Comparison of ENCODE assay signal across 9 cellular contexts in genomic region chr3:186566772-186567071, GRCh38. TPM values are rescaled to one million over a fixed set of nuclear protein-coding genes. Genes with fewer than 3 reads are reported as not detected.
DNase-seq lines count a peak whose midpoint lies in the region; ATAC-seq and TF ChIP-seq lines count a peak whose summit lies in the region.
"Had no signal": no experiment of that assay in that cellular context is flagged by ENCODE, and none has a peak within 500 bp of the region (broad histone marks: within the 10 kb centered on the region; RNA-seq: fewer than 3 reads in every experiment).

No MANE protein-coding gene starts in this region.

- peaks cover 0 to 75% (median 20%) of the 10 kb centered on the region in 3 donors for H3K4me1 ChIP-seq in gastroesophageal sphincter
- H3K4me1 ChIP-seq in smooth muscle cell (ENCODE audit: low read depth): peaks cover 16% of the 10 kb centered on the region

- WGBS in gastroesophageal sphincter (ENCODE audit: low coverage in 1 of 2), 2 donors: 0% methylated on average over 5 to 6 of the region's 14 CpGs
- under 1% methylated on average over 14 of the region's 14 CpGs for WGBS in smooth muscle cell (ENCODE audit: low lambda C conversion rate)

- peaks cover 39% of the 10 kb centered on the region for H3K79me2 ChIP-seq in SU-DHL-6 (ENCODE audit: insufficient read depth, low read length)
- peaks cover 36% of the 10 kb centered on the region for H3K79me2 ChIP-seq in smooth muscle cell (ENCODE audit: low read depth)

- no peaks in the 10 kb centered on the region for H3K9me2 ChIP-seq in SU-DHL-6 (replicated peaks; ENCODE audit: insufficient read depth, low read length)

- H3K4me1 Mint-ChIP-seq in activated CD8-positive, alpha-beta memory T cell treated with anti-CD3 and anti-CD28 coated beads, Interleukin-2, amount 10 ng/mL, durations not matched to agents 7 days and 5 days: peaks cover 50% of the 10 kb centered on the region

- H3K4me3 Mint-ChIP-seq in activated CD8-positive, alpha-beta memory T cell treated with anti-CD3 and anti-CD28 coated beads, Interleukin-2, amount 10 ng/mL, durations not matched to agents 7 days and 5 days: peak overlapping the region; percentile 89

- DNase-seq in activated CD8-positive, alpha-beta memory T cell treated with anti-CD3 and anti-CD28 coated beads, Interleukin-2, amount 10 ng/mL, durations not matched to agents 7 days and 5 days: no peak
- no peak for DNase-seq in activated CD8-positive, alpha-beta memory T cell treated with anti-CD3 and anti-CD28 coated beads, Interleukin-2, amount 50 U/mL, for 4 hours
- no peak for DNase-seq in smooth muscle cell (lab: John Stamatoyannopoulos, UW; ENCODE audit: unreplicated experiment)
- DNase-seq in AG08396 (ENCODE audit: low spot score): no peak
- no peak for DNase-seq in GDM1 (lab: John Stamatoyannopoulos, UW)
- DNase-seq in stimulated activated CD4-positive, alpha-beta T cell treated with anti-CD3 and anti-CD28 coated beads, Interleukin-2, amount 100 ng/mL, for 24 hours: no peak

- no peak for TF ChIP-seq EP300 in gastroesophageal sphincter (IDR thresholded peaks at IDR 0.05)

- H3K36me3 Mint-ChIP-seq in activated CD8-positive, alpha-beta memory T cell treated with anti-CD3 and anti-CD28 coated beads, Interleukin-2, amount 10 ng/mL, durations not matched to agents 7 days and 5 days: peaks cover 13% of the 10 kb centered on the region

- peak overlapping the region; percentile 77 for H3K9ac ChIP-seq in SU-DHL-6 (ENCODE audit: low read length)
- H3K9ac ChIP-seq in smooth muscle cell (ENCODE audit: low read depth): peak overlapping the region; percentile 78

- H4K20me1 ChIP-seq in SU-DHL-6 (ENCODE audit: low read depth, low read length): no peaks in the 10 kb centered on the region
- no peaks in the 10 kb centered on the region for H4K20me1 ChIP-seq in smooth muscle cell (ENCODE audit: low read depth)

- no peaks in the 10 kb centered on the region for H3K27me3 Mint-ChIP-seq in activated CD8-positive, alpha-beta memory T cell treated with anti-CD3 and anti-CD28 coated beads, Interleukin-2, amount 10 ng/mL, durations not matched to agents 7 days and 5 days

- CTCF ChIA-PET in activated CD8-positive, alpha-beta memory T cell treated with anti-CD3 and anti-CD28 coated beads, Interleukin-2, amount 10 ng/mL, durations not matched to agents 7 days and 5 days (lab: Charles Lee): interaction anchor here (2.0 to 2.7 kb wide), 2 partner anchors 27 to 624 kb away, joined by 9 to 10 read pairs; no protein-coding TSS in a partner anchor

- H3K4me2 ChIP-seq in SU-DHL-6 (ENCODE audit: low read depth, low read length, poor library complexity, severe bottlenecking) (peak overlapping the region; percentile 87), smooth muscle cell (peak overlapping the region; percentile 91)

- H3K9me3 ChIP-seq in SU-DHL-6 (ENCODE audit: insufficient read depth, low read length) (no peaks in the 10 kb centered on the region), gastroesophageal sphincter (no peaks in the 10 kb centered on the region), smooth muscle cell (replicated peaks; ENCODE audit: low read depth) (no peaks in the 10 kb centered on the region)

- H3F3A ChIP-seq in SU-DHL-6 (ENCODE audit: insufficient read depth) (no peaks in the 10 kb centered on the region; the same call in 1 of the 2 replicates), smooth muscle cell (ENCODE audit: low read depth) (no peaks in the 10 kb centered on the region)

- TF ChIP-seq CTCF in SU-DHL-6 (IDR thresholded peaks at IDR 0.05; ENCODE audit: insufficient read depth, low read length, poor library complexity, severe bottlenecking) (no peak), gastroesophageal sphincter (IDR thresholded peaks at IDR 0.05) (no peak), smooth muscle cell (IDR thresholded peaks at IDR 0.05; ENCODE audit: borderline replicate concordance, insufficient read depth, poor library complexity, severe bottlenecking) (no peak)

- H3K27ac ChIP-seq in SU-DHL-6 (ENCODE audit: low read depth, low read length): peak overlapping the region; percentile 52
- H3K27ac ChIP-seq in gastroesophageal sphincter: peak overlapping the region; percentile 61 to 93 (median 88)
- H3K27ac ChIP-seq in smooth muscle cell (ENCODE audit: low read depth): peak overlapping the region; percentile 66

- no peaks in the 10 kb centered on the region for H3K9me3 Mint-ChIP-seq in activated CD8-positive, alpha-beta memory T cell treated with anti-CD3 and anti-CD28 coated beads, Interleukin-2, amount 10 ng/mL, durations not matched to agents 7 days and 5 days (ENCODE audit: low read depth)

- no peak for ATAC-seq in activated CD8-positive, alpha-beta memory T cell treated with anti-CD3 and anti-CD28 coated beads, Interleukin-2, amount 10 ng/mL, durations not matched to agents 7 days and 5 days
- ATAC-seq in gastroesophageal sphincter: no peak

- no peaks in the 10 kb centered on the region; the same call in 1 of the 2 replicates for H3K36me3 ChIP-seq in SU-DHL-6 (ENCODE audit: low read length)
- H3K36me3 ChIP-seq in gastroesophageal sphincter: no peaks in the 10 kb centered on the region
- no peaks in the 10 kb centered on the region for H3K36me3 ChIP-seq in smooth muscle cell (ENCODE audit: low read depth)

- peak overlapping the region; percentile 62 for H2AFZ ChIP-seq in SU-DHL-6 (ENCODE audit: low read depth, low read length, severe bottlenecking)
- peak overlapping the region; percentile 99 for H2AFZ ChIP-seq in smooth muscle cell (ENCODE audit: low read depth)

- peak overlapping the region; percentile 93 for H3K27ac Mint-ChIP-seq in activated CD8-positive, alpha-beta memory T cell treated with anti-CD3 and anti-CD28 coated beads, Interleukin-2, amount 10 ng/mL, durations not matched to agents 7 days and 5 days

- no peak for TF ChIP-seq POLR2A in gastroesophageal sphincter (IDR thresholded peaks at IDR 0.05)

- H3K27me3 ChIP-seq in SU-DHL-6 (ENCODE audit: low read length) (no peaks in the 10 kb centered on the region), gastroesophageal sphincter (no peaks in the 10 kb centered on the region), smooth muscle cell (ENCODE audit: low read depth) (no peaks in the 10 kb centered on the region)

- peak overlapping the region; percentile 87 for H3K4me3 ChIP-seq in SU-DHL-6 (ENCODE audit: insufficient read depth, low read length, poor library complexity, severe bottlenecking)
- H3K4me3 ChIP-seq in gastroesophageal sphincter: peak overlapping the region; percentile 78
- peak overlapping the region; percentile 76 for H3K4me3 ChIP-seq in smooth muscle cell

RNA-seq across cellular contexts. Expression of gene TBCCD1, which starts 0.4 kb away (rescaled TPM):
- 10 to 100 TPM; 16.6 to 17.5 TPM for total RNA-seq in activated CD8-positive, alpha-beta memory T cell treated with anti-CD3 and anti-CD28 coated beads, Interleukin-2, amount 10 ng/mL, durations not matched to agents 7 days and 5 days
- 10 to 100 TPM in 3 of 4 donors, 1 to 10 TPM in 1; 8.8 to 14.2 (median 12.0) TPM for total RNA-seq in gastroesophageal sphincter
- 12.2 and 15.2 TPM in 2 replicates for total RNA-seq in smooth muscle cell
- 15.5 and 19.5 TPM in 2 replicates for polyA plus RNA-seq in smooth muscle cell

RNA-seq across cellular contexts. Expression of gene DNAJB11, which starts 3.8 kb away (rescaled TPM):
- 10 to 100 TPM; 48.6 to 61.3 TPM for total RNA-seq in activated CD8-positive, alpha-beta memory T cell treated with anti-CD3 and anti-CD28 coated beads, Interleukin-2, amount 10 ng/mL, durations not matched to agents 7 days and 5 days
- total RNA-seq in gastroesophageal sphincter (10 to 100 TPM; 19.5 to 40.0 (median 33.5) TPM), smooth muscle cell (103 and 115 TPM in 2 replicates)
- 136 and 138 TPM in 2 replicates for polyA plus RNA-seq in smooth muscle cell

RNA-seq across cellular contexts. Expression of gene CRYGS, which starts 22.5 kb away (rescaled TPM):
- 1 to 10 TPM; 3.8 to 4.7 TPM for total RNA-seq in activated CD8-positive, alpha-beta memory T cell treated with anti-CD3 and anti-CD28 coated beads, Interleukin-2, amount 10 ng/mL, durations not matched to agents 7 days and 5 days
- total RNA-seq in gastroesophageal sphincter: 1 to 10 TPM in 2 of 4 donors, under 1 TPM in 1, not detected in 1; 0.39 to 3.1 (median 3.1) TPM
- total RNA-seq in smooth muscle cell: 5.5 and 9.2 TPM in 2 replicates
- 6.6 and 13.5 TPM in 2 replicates for polyA plus RNA-seq in smooth muscle cell

RNA-seq across cellular contexts. Expression of gene AHSG, which starts 46.1 kb away (rescaled TPM):
- total RNA-seq in activated CD8-positive, alpha-beta memory T cell treated with anti-CD3 and anti-CD28 coated beads, Interleukin-2, amount 10 ng/mL, durations not matched to agents 7 days and 5 days: not detected
- not detected for total RNA-seq in gastroesophageal sphincter
- 0.18 TPM in 1 of 2 replicates, not detected in the other for total RNA-seq in smooth muscle cell
- 0.16 and 0.26 TPM in 2 replicates for polyA plus RNA-seq in smooth muscle cell
- total RNA-seq: dermis microvascular lymphatic vessel endothelial cell had no signal
